Comparison of ENCODE assay signal across 8 cellular contexts in the genomic region with DNA sequence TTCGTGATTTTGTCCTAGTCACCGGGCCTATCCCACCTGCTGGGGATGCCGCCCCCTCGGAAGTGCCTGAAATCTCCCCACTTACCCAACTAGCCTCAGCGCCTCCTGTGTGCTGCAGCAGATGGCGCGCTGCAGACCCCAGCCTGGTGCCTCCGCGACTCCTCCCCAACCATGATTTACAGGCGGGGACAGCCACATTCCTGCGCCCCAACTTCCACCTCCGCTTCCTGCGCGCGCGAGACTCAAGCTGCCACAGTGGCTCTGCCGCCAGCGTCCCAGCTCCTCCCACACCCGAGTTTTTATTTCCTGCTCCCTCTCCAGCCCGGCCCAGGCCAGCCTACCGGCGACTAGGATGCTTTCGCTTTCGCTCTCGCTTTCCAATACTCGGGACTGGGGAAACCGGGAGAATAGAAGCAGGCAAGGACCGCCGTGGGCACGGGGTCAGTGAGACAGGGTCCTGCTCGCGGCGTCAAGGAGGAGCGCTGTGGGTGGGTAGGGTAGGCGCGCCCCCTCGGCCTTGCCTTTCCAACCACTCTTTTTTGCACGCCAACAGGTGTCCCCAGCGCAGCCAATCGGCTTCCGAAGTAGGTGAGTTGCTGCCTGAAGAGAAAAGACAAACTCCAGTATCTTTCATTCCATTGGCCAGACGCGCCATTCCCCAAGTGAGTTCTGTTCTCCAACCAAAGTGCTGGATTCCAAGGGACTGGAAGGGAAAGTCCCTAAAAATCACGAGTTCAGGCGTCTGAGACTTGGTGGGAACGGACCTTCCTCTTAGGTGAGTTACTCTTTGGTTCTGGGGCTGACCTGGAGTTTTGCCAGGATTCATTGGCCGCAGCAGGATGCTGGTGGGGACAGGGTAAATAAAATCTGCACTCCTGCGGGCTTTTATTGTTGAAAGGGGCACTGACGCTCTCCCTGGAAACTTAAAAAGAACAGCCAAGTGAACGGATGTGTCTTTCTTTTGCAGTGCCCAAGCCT. TPM values are rescaled to one million over a fixed set of nuclear protein-coding genes. Genes with fewer than 3 reads are reported as not detected.
A peak's percentile ranks its signal among the peaks of the same experiment; 100 is the strongest.
DNase-seq lines count a peak whose midpoint lies in the region; ATAC-seq and TF ChIP-seq lines count a peak whose summit lies in the region.

Gene FAM111A, plus strand, starts transcription at position 327 of the 978 bp plus-strand sequence. CDS start 6,017 bp downstream, outside the sequence.

- ATAC-seq in GM19452 (IDR thresholded peaks at IDR 0.05; ENCODE audit: unreplicated experiment), result peak; percentile 64

- peak within 1 kb of the TSS; percentile 70 for H3K4me2 ChIP-seq in OCI-LY1 (ENCODE audit: low read length)

- H3K27me3 ChIP-seq in OCI-LY1 (ENCODE audit: insufficient read depth, low read length), result no peaks in the 10 kb centered on the region
- H3K27me3 ChIP-seq in mononuclear cell (ENCODE audit: insufficient read depth, low read length), result no peaks in the 10 kb centered on the region

- no peaks in the 10 kb centered on the region for H4K20me1 ChIP-seq in OCI-LY1 (ENCODE audit: insufficient read depth, low read length)

- peak; percentile 58 for DNase-seq in CMK (ENCODE audit: low read depth)
- peak; percentile 86 for DNase-seq in HK-2 (ENCODE audit: unreplicated experiment)
- DNase-seq in activated T-cell treated with anti-CD3 and anti-CD28 coated beads for 24 hours (ENCODE audit: low read depth), result peak; percentile 75
- peak; percentile 88 for DNase-seq in epithelial cell of prostate (ENCODE audit: low read depth, low spot score)
- peak; percentile 64 to 76 for DNase-seq in stimulated activated CD8-positive, alpha-beta memory T cell treated with anti-CD3 and anti-CD28 coated beads, Interleukin-2, amount 100 ng/mL, for 48 hours (ENCODE audit: low read depth in 2 of 2)

- H3K9me2 ChIP-seq in OCI-LY1 (ENCODE audit: low read depth, low read length), result no peaks in the 10 kb centered on the region

- H3K9me3 ChIP-seq in OCI-LY1 (ENCODE audit: low read length) (no peaks in the 10 kb centered on the region), mononuclear cell (ENCODE audit: low read depth, low read length) (no peaks in the 10 kb centered on the region)

- peak; percentile 53 for TF ChIP-seq CTCF in OCI-LY1 (IDR thresholded peaks at IDR 0.05; ENCODE audit: low read length)

- H3F3A ChIP-seq in OCI-LY1 (ENCODE audit: insufficient read depth, low read length), result no peaks in the 10 kb centered on the region

- H2AFZ ChIP-seq in OCI-LY1 (ENCODE audit: low read length), result peak within 1 kb of the TSS; percentile 26; the same call in 1 of the 2 replicates

- peak within 1 kb of the TSS; percentile 94 for H3K9ac ChIP-seq in OCI-LY1 (ENCODE audit: low read length)

- H3K27ac ChIP-seq in OCI-LY1 (ENCODE audit: low read depth, low read length, poor library complexity, severe bottlenecking) (peak within 1 kb of the TSS; percentile 85), epithelial cell of prostate (peak within 1 kb of the TSS; percentile 78)

- peak within 1 kb of the TSS; percentile 67 for H3K4me3 ChIP-seq in OCI-LY1 (ENCODE audit: low read depth, low read length, poor library complexity, severe bottlenecking)
- H3K4me3 ChIP-seq in mononuclear cell (ENCODE audit: low read length), result peak within 1 kb of the TSS; percentile 91

- peaks cover 55% of the 10 kb centered on the region for H3K4me1 ChIP-seq in OCI-LY1 (ENCODE audit: insufficient read depth, low read length, severe bottlenecking)
- H3K4me1 ChIP-seq in mononuclear cell (ENCODE audit: insufficient read depth, low read length), result peaks cover 49% of the 10 kb centered on the region

- peaks cover 21% of the 10 kb centered on the region for H3K79me2 ChIP-seq in OCI-LY1 (ENCODE audit: insufficient read depth, low read length)

- peaks cover 18% of the 10 kb centered on the region for H3K36me3 ChIP-seq in OCI-LY1 (ENCODE audit: insufficient read depth, low read length)

RNA-seq across cellular contexts. Expression of gene FAM111A, which starts in this region (rescaled TPM):
- total RNA-seq in mononuclear cell, result 29.4 TPM

Comparison
In these comparisons a context has a peak if more than half of its experiments do, and no peak if none do; other contexts are left out.
1. Peak in every context shown above with its lines: DNase-seq, ATAC-seq, H3K4me3 ChIP-seq and H3K27ac ChIP-seq.